ENCODE assay signal across 11 cellular contexts in the genomic region with DNA sequence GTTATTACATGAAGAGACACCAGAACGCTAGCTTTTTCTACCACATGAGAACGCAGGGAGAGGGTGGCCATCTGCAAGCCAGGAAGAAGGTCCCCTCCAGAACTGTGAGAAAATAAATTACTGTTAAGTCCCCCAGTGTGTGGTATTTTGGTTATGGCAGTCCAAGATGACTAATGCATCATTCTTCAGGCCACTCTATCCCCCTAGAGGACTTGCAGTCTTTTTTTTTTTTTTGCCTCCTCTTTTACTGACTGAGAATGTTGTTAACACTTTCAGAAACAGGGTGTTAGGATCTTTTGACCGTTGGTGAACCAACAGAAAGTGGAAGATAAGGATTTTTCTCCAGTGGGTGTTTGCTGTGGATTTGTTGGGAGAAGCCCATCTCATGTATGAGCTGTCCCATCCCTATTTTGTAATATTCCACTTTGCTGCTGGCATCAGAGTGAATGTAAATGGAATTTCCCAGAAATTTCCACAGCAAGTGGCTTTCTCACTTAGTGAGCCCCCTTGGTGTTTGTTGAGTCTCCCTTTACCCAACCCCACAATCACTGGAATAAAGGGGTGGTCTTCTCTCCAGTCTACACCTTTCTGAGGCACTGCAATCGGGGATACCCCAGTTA. TPM values are rescaled to one million over a fixed set of nuclear protein-coding genes. Genes with fewer than 3 reads are reported as not detected.
DNase-seq lines count a peak whose midpoint lies in the region; ATAC-seq, FAIRE-seq and TF ChIP-seq lines count a peak whose summit lies in the region.
"Had no signal": no experiment of that assay in that cellular context is flagged by ENCODE, and none has a peak within 500 bp of the region (broad histone marks: within the 10 kb centered on the region; RNA-seq: fewer than 3 reads in every experiment).

No MANE protein-coding gene starts in this region.

- H3K27me3 Mint-ChIP-seq in activated T-cell treated with anti-CD3 and anti-CD28 coated beads, Interleukin-2, amount 50 U/mL, for 72 hours (ENCODE audit: low read depth), result no peaks in the 10 kb centered on the region
- no peaks in the 10 kb centered on the region for H3K27me3 Mint-ChIP-seq in astrocyte (ENCODE audit: low read depth, unreplicated experiment)
- H3K27me3 Mint-ChIP-seq: activated naive CD8-positive, alpha-beta T cell treated with anti-CD3 and anti-CD28 coated beads, Interleukin-2, amount 10 ng/mL, durations not matched to agents 7 days and 5 days had no signal

- H2AFZ ChIP-seq in astrocyte (ENCODE audit: low read depth, low read length), result no peak overlapping the region

- no peak for ATAC-seq in activated T-cell treated with anti-CD3 and anti-CD28 coated beads, Interleukin-2, amount 50 U/mL, for 72 hours (replicated peaks in 1 of 2)
- no peak for ATAC-seq in HG03045 (IDR thresholded peaks at IDR 0.05; ENCODE audit: unreplicated experiment)
- ATAC-seq: HepG2 had no signal

- peaks cover 1 to 7% of the 10 kb centered on the region in 2 donors for H3K36me3 Mint-ChIP-seq in activated T-cell treated with anti-CD3 and anti-CD28 coated beads, Interleukin-2, amount 50 U/mL, for 72 hours (ENCODE audit: insufficient read depth in 2 of 2)
- H3K36me3 Mint-ChIP-seq in astrocyte (ENCODE audit: low read depth, unreplicated experiment), result peaks cover 6% of the 10 kb centered on the region

- H3K27ac ChIP-seq in astrocyte (ENCODE audit: low read depth, low read length), result peak overlapping the region; percentile 74

- H3K4me3 ChIP-seq in astrocyte (ENCODE audit: insufficient read depth, low read depth, low read length), result no peak overlapping the region

- H4K20me1 ChIP-seq in astrocyte (ENCODE audit: insufficient read depth, low read length), result peaks cover 62% of the 10 kb centered on the region

- TF ChIP-seq CTCF in astrocyte (IDR thresholded peaks at IDR 0.05; ENCODE audit: insufficient read depth, low read depth, low read length) (peak; percentile 10), D721Med (IDR thresholded peaks at IDR 0.05; ENCODE audit: insufficient read depth, missing control alignments) (no peak)

- H3K27me3 ChIP-seq in astrocyte (ENCODE audit: insufficient read depth, low read length), result no peaks in the 10 kb centered on the region

- H3K4me1 Mint-ChIP-seq in activated T-cell treated with anti-CD3 and anti-CD28 coated beads, Interleukin-2, amount 50 U/mL, for 72 hours (ENCODE audit: low read depth), result peaks cover 52% of the 10 kb centered on the region
- peaks cover 39% of the 10 kb centered on the region for H3K4me1 Mint-ChIP-seq in astrocyte (ENCODE audit: low read depth, unreplicated experiment)

- peak overlapping the region; percentile 68 for H3K4me2 ChIP-seq in astrocyte (ENCODE audit: low read length)

- H3K79me2 ChIP-seq in astrocyte (ENCODE audit: insufficient read depth, low read length), result peaks cover 94% of the 10 kb centered on the region

- no peak overlapping the region for H3K4me3 Mint-ChIP-seq in activated T-cell treated with anti-CD3 and anti-CD28 coated beads, Interleukin-2, amount 50 U/mL, for 72 hours
- H3K4me3 Mint-ChIP-seq in astrocyte (ENCODE audit: unreplicated experiment), result peak overlapping the region; percentile 51
- H3K4me3 Mint-ChIP-seq: activated naive CD8-positive, alpha-beta T cell treated with anti-CD3 and anti-CD28 coated beads, Interleukin-2, amount 10 ng/mL, durations not matched to agents 7 days and 5 days had no signal

- H3K9ac ChIP-seq in astrocyte (ENCODE audit: low read length), result peak overlapping the region; percentile 34

- DNase-seq in activated T-cell treated with anti-CD3 and anti-CD28 coated beads, Interleukin-2, amount 50 U/mL, for 72 hours, result no peak
- DNase-seq in activated T-cell treated with anti-CD3 and anti-CD28 coated beads for 4 hours (no peak), astrocyte (ENCODE audit: low read depth) (peak; percentile 90), hepatic stellate cell (ENCODE audit: low spot score) (peak; percentile 45), urothelium cell line (ENCODE audit: low spot score) (peak; percentile 9), COLO829 (ENCODE audit: low spot score) (no peak), D721Med (ENCODE audit: insufficient read length, low spot score) (no peak)
- DNase-seq: activated naive CD8-positive, alpha-beta T cell treated with anti-CD3 and anti-CD28 coated beads, Interleukin-2, amount 10 ng/mL, durations not matched to agents 7 days and 5 days; NCI-H226 had no signal

- peaks cover 29% of the 10 kb centered on the region for H3K4me1 ChIP-seq in astrocyte (ENCODE audit: insufficient read depth, low read length)

- H3K9me3 Mint-ChIP-seq in activated T-cell treated with anti-CD3 and anti-CD28 coated beads, Interleukin-2, amount 50 U/mL, for 72 hours, result no peaks in the 10 kb centered on the region
- H3K9me3 Mint-ChIP-seq in astrocyte (ENCODE audit: unreplicated experiment), result no peaks in the 10 kb centered on the region
- H3K9me3 Mint-ChIP-seq: activated naive CD8-positive, alpha-beta T cell treated with anti-CD3 and anti-CD28 coated beads, Interleukin-2, amount 10 ng/mL, durations not matched to agents 7 days and 5 days had no signal

- H3K9me3 ChIP-seq in astrocyte (ENCODE audit: insufficient read depth, low read depth, low read length), result no peaks in the 10 kb centered on the region

- H3K36me3 ChIP-seq in astrocyte (ENCODE audit: insufficient read depth, low read length), result no peaks in the 10 kb centered on the region

- H3K27ac Mint-ChIP-seq in activated T-cell treated with anti-CD3 and anti-CD28 coated beads, Interleukin-2, amount 50 U/mL, for 72 hours, result peak overlapping the region; percentile 5
- peak overlapping the region; percentile 48 for H3K27ac Mint-ChIP-seq in astrocyte (ENCODE audit: unreplicated experiment)
- H3K27ac Mint-ChIP-seq: activated naive CD8-positive, alpha-beta T cell treated with anti-CD3 and anti-CD28 coated beads, Interleukin-2, amount 10 ng/mL, durations not matched to agents 7 days and 5 days had no signal

- FAIRE-seq in astrocyte (lab: Jason Lieb, UNC), result no peak
- no peak for FAIRE-seq in urothelium cell line (lab: Jason Lieb, UNC)
- FAIRE-seq in D721Med (lab: Jason Lieb, UNC), result no peak
- FAIRE-seq: HepG2 had no signal

RNA-seq across cellular contexts. Expression of gene MARK3, which starts 37.9 kb away (rescaled TPM):
- total RNA-seq in activated T-cell treated with anti-CD3 and anti-CD28 coated beads, Interleukin-2, amount 50 U/mL, for 72 hours, result 10 to 100 TPM; 80.6 to 95.5 TPM
- 111 and 124 TPM in 2 replicates for total RNA-seq in astrocyte

Comparison
In these comparisons a context has a peak if more than half of its experiments do, and no peak if none do; other contexts are left out.
1. DNase-seq: peak in astrocyte (single experiment), hepatic stellate cell (single experiment) and urothelium cell line (single experiment); none in activated T-cell treated with anti-CD3 and anti-CD28 coated beads, Interleukin-2, amount 50 U/mL, for 72 hours (0 of 2), activated T-cell treated with anti-CD3 and anti-CD28 coated beads for 4 hours (single experiment), COLO829 (single experiment) and D721Med (single experiment).